Comparison of ENCODE assay signal across 20 cellular contexts in genomic region chr4:5678977-5679376, GRCh38. TPM values are rescaled to one million over a fixed set of nuclear protein-coding genes. Genes with fewer than 3 reads are reported as not detected.
DNase-seq lines count a peak whose midpoint lies in the region; ATAC-seq and TF ChIP-seq lines count a peak whose summit lies in the region.
"Had no signal": no experiment of that assay in that cellular context is flagged by ENCODE, and none has a peak within 500 bp of the region (broad histone marks: within the 10 kb centered on the region; RNA-seq: fewer than 3 reads in every experiment).

No MANE protein-coding gene starts in this region.

- no peaks in the 10 kb centered on the region for H3K27me3 Mint-ChIP-seq in HFFc6 (ENCODE audit: insufficient read depth)
- H3K27me3 Mint-ChIP-seq in activated CD4-positive, alpha-beta T cell treated with anti-CD3 and anti-CD28 coated beads, Interleukin-2, amount 10 ng/mL, durations not matched to agents 7 days and 5 days = no peaks in the 10 kb centered on the region
- H3K27me3 Mint-ChIP-seq in activated CD4-positive, alpha-beta T cell treated with anti-CD3 and anti-CD28 coated beads for 36 hours = no peaks in the 10 kb centered on the region

- BruUV-seq in PC-9 (replicated peaks; lab: Mats Ljungman, UMichigan) = no TSS peak

- H3K9me2 ChIP-seq in PC-9 (ENCODE audit: insufficient read depth) = no peaks in the 10 kb centered on the region

- H3K4me3 ChIP-seq in RWPE2 (ENCODE audit: severe bottlenecking) = no peak overlapping the region
- H3K4me3 ChIP-seq in fibroblast of lung (replicated peaks in 1 of 4; ENCODE audit: control extremely low read depth in 1 of 4, insufficient read depth in 1 of 4, low read depth in 3 of 4, low read length in 4 of 4) = no peak overlapping the region
- H3K4me3 ChIP-seq in PC-9 = no peak overlapping the region
- H3K4me3 ChIP-seq: HAP-1 had no signal

- no peaks in the 10 kb centered on the region for H3K4me1 ChIP-seq in RWPE2 (ENCODE audit: insufficient read depth, poor library complexity, severe bottlenecking)
- no peaks in the 10 kb centered on the region for H3K4me1 ChIP-seq in fibroblast of lung (ENCODE audit: control insufficient read depth, extremely low read depth, insufficient read depth, low read length)
- no peaks in the 10 kb centered on the region for H3K4me1 ChIP-seq in PC-9 (replicated peaks; ENCODE audit: insufficient read depth)
- H3K4me1 ChIP-seq: HAP-1 had no signal

- peaks cover 19% of the 10 kb centered on the region for H3K36me3 Mint-ChIP-seq in HFFc6 (ENCODE audit: low read depth)
- H3K36me3 Mint-ChIP-seq in activated CD4-positive, alpha-beta T cell treated with anti-CD3 and anti-CD28 coated beads, Interleukin-2, amount 10 ng/mL, durations not matched to agents 7 days and 5 days (ENCODE audit: low read depth) = no peaks in the 10 kb centered on the region
- no peaks in the 10 kb centered on the region for H3K36me3 Mint-ChIP-seq in activated CD4-positive, alpha-beta T cell treated with anti-CD3 and anti-CD28 coated beads for 36 hours (ENCODE audit: low read depth)

- no peaks in the 10 kb centered on the region for H3F3A ChIP-seq in PC-9 (ENCODE audit: insufficient read depth, low read depth)

- ATAC-seq in RWPE2 (ENCODE audit: low read depth) (peak; percentile 61; the same call in 2 of the 3 replicates), GM21447 (IDR thresholded peaks at IDR 0.05; ENCODE audit: unreplicated experiment) (no peak)
- no peak for ATAC-seq in activated CD4-positive, alpha-beta T cell treated with anti-CD3 and anti-CD28 coated beads for 36 hours

- no peaks in the 10 kb centered on the region for H4K20me1 ChIP-seq in fibroblast of lung (ENCODE audit: control insufficient read depth, extremely low read depth, insufficient read depth, low read length)
- H4K20me1 ChIP-seq in PC-9 (ENCODE audit: insufficient read depth) = no peaks in the 10 kb centered on the region

- peaks cover 13% of the 10 kb centered on the region for H3K4me1 Mint-ChIP-seq in HFFc6 (ENCODE audit: low read depth)
- no peaks in the 10 kb centered on the region for H3K4me1 Mint-ChIP-seq in activated CD4-positive, alpha-beta T cell treated with anti-CD3 and anti-CD28 coated beads, Interleukin-2, amount 10 ng/mL, durations not matched to agents 7 days and 5 days
- H3K4me1 Mint-ChIP-seq in activated CD4-positive, alpha-beta T cell treated with anti-CD3 and anti-CD28 coated beads for 36 hours = no peaks in the 10 kb centered on the region

- H3K9ac ChIP-seq in fibroblast of lung (ENCODE audit: insufficient read depth, low read length) = no peak overlapping the region

- no peaks in the 10 kb centered on the region for H3K9me3 Mint-ChIP-seq in HFFc6
- no peaks in the 10 kb centered on the region for H3K9me3 Mint-ChIP-seq in activated CD4-positive, alpha-beta T cell treated with anti-CD3 and anti-CD28 coated beads, Interleukin-2, amount 10 ng/mL, durations not matched to agents 7 days and 5 days
- H3K9me3 Mint-ChIP-seq in activated CD4-positive, alpha-beta T cell treated with anti-CD3 and anti-CD28 coated beads for 36 hours (ENCODE audit: low read depth) = no peaks in the 10 kb centered on the region

- H3K27ac Mint-ChIP-seq in HFFc6 = peak overlapping the region; percentile 56
- H3K27ac Mint-ChIP-seq in activated CD4-positive, alpha-beta T cell treated with anti-CD3 and anti-CD28 coated beads, Interleukin-2, amount 10 ng/mL, durations not matched to agents 7 days and 5 days = no peak overlapping the region
- H3K27ac Mint-ChIP-seq in activated CD4-positive, alpha-beta T cell treated with anti-CD3 and anti-CD28 coated beads for 36 hours = no peak overlapping the region

- intact Hi-C loops in PC-9 (cut with micrococcal nuclease; ENCODE audit: unreplicated experiment) = no loop called here
- intact Hi-C loops in activated CD4-positive, alpha-beta T cell treated with anti-CD3 and anti-CD28 coated beads for 36 hours (cut with DNase I, micrococcal nuclease) = no loop called here

- H2AFZ ChIP-seq in fibroblast of lung (ENCODE audit: low read length) (no peak overlapping the region), PC-9 (no peak overlapping the region)

- H3K9me3 ChIP-seq in RWPE2 (ENCODE audit: severe bottlenecking) (no peaks in the 10 kb centered on the region), fibroblast of lung (ENCODE audit: control insufficient read depth, insufficient read depth, low read depth, low read length) (no peaks in the 10 kb centered on the region), PC-9 (ENCODE audit: insufficient read depth, low read depth) (no peaks in the 10 kb centered on the region)
- H3K9me3 ChIP-seq: HAP-1 had no signal

- H3K27me3 ChIP-seq in RWPE2 (ENCODE audit: insufficient read depth, poor library complexity, severe bottlenecking) (no peaks in the 10 kb centered on the region), fibroblast of lung (ENCODE audit: control insufficient read depth, insufficient read depth, low read length) (no peaks in the 10 kb centered on the region), PC-9 (ENCODE audit: insufficient read depth, low read depth) (no peaks in the 10 kb centered on the region)

- no peak overlapping the region for H3K4me3 Mint-ChIP-seq in HFFc6
- H3K4me3 Mint-ChIP-seq in activated CD4-positive, alpha-beta T cell treated with anti-CD3 and anti-CD28 coated beads, Interleukin-2, amount 10 ng/mL, durations not matched to agents 7 days and 5 days = no peak overlapping the region
- H3K4me3 Mint-ChIP-seq in activated CD4-positive, alpha-beta T cell treated with anti-CD3 and anti-CD28 coated beads for 36 hours = no peak overlapping the region

- peaks cover 43% of the 10 kb centered on the region for H3K36me3 ChIP-seq in RWPE2 (ENCODE audit: low read depth)
- H3K36me3 ChIP-seq in fibroblast of lung (ENCODE audit: control insufficient read depth, insufficient read depth, low read length) = peaks cover 13% of the 10 kb centered on the region
- no peaks in the 10 kb centered on the region for H3K36me3 ChIP-seq in PC-9 (ENCODE audit: low read depth)
- H3K36me3 ChIP-seq: HAP-1 had no signal

- POLR2A ChIA-PET in activated CD4-positive, alpha-beta T cell treated with anti-CD3 and anti-CD28 coated beads, Interleukin-2, amount 10 ng/mL, durations not matched to agents 7 days and 5 days (lab: Charles Lee) = no interaction called here
- POLR2A ChIA-PET in PC-9 (lab: Charles Lee; ENCODE audit: unreplicated experiment) = no interaction called here
- POLR2A ChIA-PET in activated CD4-positive, alpha-beta T cell treated with anti-CD3 and anti-CD28 coated beads for 36 hours (lab: Charles Lee) = no interaction called here

- CTCF ChIA-PET in activated CD4-positive, alpha-beta T cell treated with anti-CD3 and anti-CD28 coated beads, Interleukin-2, amount 10 ng/mL, durations not matched to agents 7 days and 5 days (lab: Charles Lee) = no interaction called here
- CTCF ChIA-PET in PC-9 (lab: Charles Lee) = no interaction called here
- CTCF ChIA-PET in activated CD4-positive, alpha-beta T cell treated with anti-CD3 and anti-CD28 coated beads for 36 hours (lab: Charles Lee) = no interaction called here

- H3K4me2 ChIP-seq in fibroblast of lung (ENCODE audit: extremely low read depth, insufficient read depth, low read length) (no peak overlapping the region), PC-9 (no peak overlapping the region)

- H3K27ac ChIP-seq in RWPE2 (ENCODE audit: poor library complexity, severe bottlenecking) (no peak overlapping the region), fibroblast of lung (ENCODE audit: insufficient read depth, low read length) (no peak overlapping the region), PC-9 (no peak overlapping the region)
- H3K27ac ChIP-seq: C4-2B, RWPE1 had no signal

- no peak for TF ChIP-seq CTCF in HFFc6 (IDR thresholded peaks at IDR 0.05)
- TF ChIP-seq CTCF in RWPE2 (IDR thresholded peaks at IDR 0.05; ENCODE audit: poor library complexity, severe bottlenecking) = no peak
- TF ChIP-seq CTCF in fibroblast of lung (conservative IDR thresholded peaks at IDR 0.05 in 1 of 2, IDR thresholded peaks at IDR 0.05 in 1 of 2; ENCODE audit: low read depth in 1 of 2, low read length in 2 of 2) = no peak
- no peak for TF ChIP-seq CTCF in PC-9 (conservative IDR thresholded peaks at IDR 0.05)

- H3K79me2 ChIP-seq in fibroblast of lung (ENCODE audit: control insufficient read depth, insufficient read depth, low read length) (no peaks in the 10 kb centered on the region), PC-9 (ENCODE audit: low read depth) (no peaks in the 10 kb centered on the region)

- DNase-seq in HFFc6 (peak; percentile 66), RWPE2 (ENCODE audit: low spot score) (no peak), fibroblast of lung (ENCODE audit: low read depth in 2 of 2) (peak; percentile 10 to 27), PC-9 (no peak)
- DNase-seq in activated CD4-positive, alpha-beta T cell treated with anti-CD3 and anti-CD28 coated beads, Interleukin-2, amount 10 ng/mL, durations not matched to agents 7 days and 5 days = no peak
- DNase-seq in activated CD4-positive, alpha-beta T cell treated with anti-CD3 and anti-CD28 coated beads for 36 hours = no peak
- DNase-seq: ACHN; AML-193; DMS79 treated with DMSO at 0.1 percent for 48 hours; GF-D8; NCI-H1105 treated with DMSO at 0.1 percent for 48 hours; NCI-H1694; NCI-H748 treated with DMSO at 0.1 percent for 48 hours; NK-92 treated with Interleukin-12 subunit alpha and Interleukin-12 subunit beta, amount 100 ng/mL, for 24 hours had no signal

RNA-seq across cellular contexts. Expression of gene EVC2, which starts 29.4 kb away (rescaled TPM):
- total RNA-seq in HFFc6 (2021; fragmentation: NEBNext Ultra II Directional; extraction: Animal tissue kit (Norgen Biotek cat#: 25700)) = 1 to 10 TPM; 3.0 to 4.1 (median 3.8) TPM
- 15.9 and 16.5 TPM in 2 replicates for total RNA-seq in fibroblast of lung
- polyA plus RNA-seq in fibroblast of lung = 1.3 and 1.4 TPM in 2 replicates
- 3.5 and 4.1 TPM in 2 replicates for polyA plus RNA-seq in fibroblast of lung (2012)
- polyA minus RNA-seq in fibroblast of lung (ENCODE audit: low replicate concordance) = 2.5 and 7.8 TPM in 2 replicates
- total RNA-seq in activated CD4-positive, alpha-beta T cell treated with anti-CD3 and anti-CD28 coated beads, Interleukin-2, amount 10 ng/mL, durations not matched to agents 7 days and 5 days = under 1 TPM; 0.56 to 0.72 TPM
- 1.4 and 1.7 TPM in 2 replicates for total RNA-seq in PC-9 (2021)
- under 1 TPM; 0.48 to 0.65 TPM for total RNA-seq in activated CD4-positive, alpha-beta T cell treated with anti-CD3 and anti-CD28 coated beads for 36 hours
- total RNA-seq: NCI-H460 had no signal

RNA-seq across cellular contexts. Expression of gene EVC, which starts 32.0 kb away (rescaled TPM):
- 10 to 100 TPM; 30.7 to 40.9 (median 33.7) TPM for total RNA-seq in HFFc6 (2021; fragmentation: NEBNext Ultra II Directional; extraction: Animal tissue kit (Norgen Biotek cat#: 25700))
- total RNA-seq in fibroblast of lung (24.4 and 39.0 TPM in 2 replicates), PC-9 (2021) (14.0 and 15.5 TPM in 2 replicates)
- 4.9 and 6.1 TPM in 2 replicates for polyA plus RNA-seq in fibroblast of lung
- polyA plus RNA-seq in fibroblast of lung (2012) = 10.2 and 13.0 TPM in 2 replicates
- 21.1 and 22.1 TPM in 2 replicates for polyA minus RNA-seq in fibroblast of lung (ENCODE audit: low replicate concordance)
- 1 to 10 TPM in 1 of 2 experiments, under 1 TPM in 1; 0.69 to 1.3 TPM for total RNA-seq in activated CD4-positive, alpha-beta T cell treated with anti-CD3 and anti-CD28 coated beads, Interleukin-2, amount 10 ng/mL, durations not matched to agents 7 days and 5 days
- total RNA-seq in activated CD4-positive, alpha-beta T cell treated with anti-CD3 and anti-CD28 coated beads for 36 hours = 1 to 10 TPM in 1 of 2 experiments, under 1 TPM in 1; 0.71 to 1.5 TPM
- total RNA-seq: OCI-LY7 had no signal

Comparison
In these comparisons a context has a peak if more than half of its experiments do, and no peak if none do; other contexts are left out.
1. DNase-seq: peak in HFFc6 (single experiment) and fibroblast of lung (2 of 2); none in RWPE2 (single experiment), activated CD4-positive, alpha-beta T cell treated with anti-CD3 and anti-CD28 coated beads, Interleukin-2, amount 10 ng/mL, durations not matched to agents 7 days and 5 days (single experiment), PC-9 (0 of 2) and activated CD4-positive, alpha-beta T cell treated with anti-CD3 and anti-CD28 coated beads for 36 hours (single experiment).